In genomic region chr1:220891221-220892085, GRCh38 we compare ENCODE assay signal across 29 cellular contexts. TPM values are rescaled to one million over a fixed set of nuclear protein-coding genes. Genes with fewer than 3 reads are reported as not detected.
DNase-seq lines count a peak whose midpoint lies in the region; ATAC-seq and TF ChIP-seq lines count a peak whose summit lies in the region.
"Had no signal": no experiment of that assay in that cellular context is flagged by ENCODE, and none has a peak within 500 bp of the region (broad histone marks: within the 10 kb centered on the region; RNA-seq: fewer than 3 reads in every experiment).

No MANE protein-coding gene starts in this region.

- peaks cover 100% of the 10 kb centered on the region for H3K27me3 Mint-ChIP-seq in WTC11 (ENCODE audit: low read depth)

- H3K4me3 Mint-ChIP-seq in WTC11: peak overlapping the region; percentile 62
- H3K4me3 Mint-ChIP-seq: activated CD4-positive, alpha-beta memory T cell treated with anti-CD3 and anti-CD28 coated beads for 36 hours; CD4-positive, CD25-positive, alpha-beta regulatory T cell had no signal

- peaks cover 3% of the 10 kb centered on the region; the same call in 1 of the 2 replicates for H3K36me3 Mint-ChIP-seq in WTC11
- H3K36me3 Mint-ChIP-seq: activated CD4-positive, alpha-beta memory T cell treated with anti-CD3 and anti-CD28 coated beads for 36 hours; CD4-positive, CD25-positive, alpha-beta regulatory T cell had no signal

- CTCF ChIA-PET in WTC11 (lab: Charles Lee): interaction anchor here (1.0 to 1.9 kb wide), 3 partner anchors 9 to 312 kb away, joined by 3 to 7 read pairs (median 3); no protein-coding TSS in a partner anchor

- no peak overlapping the region for H3K27ac Mint-ChIP-seq in WTC11
- H3K27ac Mint-ChIP-seq: activated CD4-positive, alpha-beta memory T cell treated with anti-CD3 and anti-CD28 coated beads for 36 hours; CD4-positive, CD25-positive, alpha-beta regulatory T cell had no signal

- POLR2A ChIA-PET in WTC11 (lab: Charles Lee): no interaction called here

- in situ Hi-C loops in GM13976 (cut with MboI; ENCODE audit: low sequenced_read_pairs, unreplicated experiment): no loop called here

- peak overlapping the region; percentile 44 for H3K4me3 ChIP-seq in iPS-15b (ENCODE audit: low read depth, low read length)
- H3K4me3 ChIP-seq: colonic mucosa, GM12878, hepatocyte, smooth muscle cell, upper lobe of right lung had no signal

- DNase-seq in GM13976 (ENCODE audit: low spot score) (peak; percentile 20), WTC11 (ENCODE audit: low spot score) (no peak), retina (peak; percentile 72), kidney glomerular epithelial cell (lab: John Stamatoyannopoulos, UW) (no peak)
- DNase-seq: activated CD4-positive, alpha-beta memory T cell treated with anti-CD3 and anti-CD28 coated beads for 36 hours; activated CD4-positive, CD25-positive, alpha-beta regulatory T cell; activated CD8-positive, alpha-beta memory T cell treated with anti-CD3 and anti-CD28 coated beads, Interleukin-2, amount 50 U/mL, for 4 hours; activated naive CD4-positive, alpha-beta T cell treated with anti-CD3 and anti-CD28 coated beads, Interleukin-2, amount 50 U/mL, for 16 hours; anterior cingulate cortex; CD4-positive, CD25-positive, alpha-beta regulatory T cell; colonic mucosa; esophagus squamous epithelium; foreskin melanocyte; NCI-H1105 treated with DMSO at 0.1 percent for 48 hours; NCI-H2029; NCI-H524 treated with DMSO at 0.1 percent for 48 hours; NK-92 treated with Interleukin-12 subunit alpha and Interleukin-12 subunit beta, amount 100 ng/mL, for 24 hours; SIG-M5; stimulated activated CD4-positive, alpha-beta T cell treated with anti-CD3 and anti-CD28 coated beads, Interleukin-2, amount 100 ng/mL, for 24 hours; SW 1271; upper lobe of right lung had no signal

- peaks cover 100% of the 10 kb centered on the region for H3K27me3 ChIP-seq in iPS-15b (ENCODE audit: control insufficient read depth, insufficient read depth, low read length)

- ATAC-seq in WTC11 (no peak), GM18873 (IDR thresholded peaks at IDR 0.05; ENCODE audit: low FRiP score, unreplicated experiment) (no peak), HG03280 (IDR thresholded peaks at IDR 0.05; ENCODE audit: unreplicated experiment) (no peak)
- ATAC-seq: GM12878, left lobe of liver, Panc1, upper lobe of right lung had no signal

- TF ChIP-seq CTCF in GM13976 (IDR thresholded peaks at IDR 0.05; ENCODE audit: borderline replicate concordance, control extremely low read depth, extremely low read depth, insufficient read depth, missing control alignments): no peak
- TF ChIP-seq CTCF in WTC11 (IDR thresholded peaks at IDR 0.05): no peak

- H3K9me3 Mint-ChIP-seq in WTC11: no peaks in the 10 kb centered on the region
- H3K9me3 Mint-ChIP-seq: activated CD4-positive, alpha-beta memory T cell treated with anti-CD3 and anti-CD28 coated beads for 36 hours had no signal

- no peak overlapping the region for H3K9ac ChIP-seq in iPS-15b (ENCODE audit: low read depth, low read length)

- H3K4me1 ChIP-seq in iPS-15b (ENCODE audit: control insufficient read depth, insufficient read depth, low read length): no peaks in the 10 kb centered on the region
- H3K4me1 ChIP-seq: colonic mucosa had no signal

- no peaks in the 10 kb centered on the region for H3K9me3 ChIP-seq in iPS-15b (ENCODE audit: control insufficient read depth, insufficient read depth, low read length)
- H3K9me3 ChIP-seq: colonic mucosa, esophagus squamous epithelium, upper lobe of right lung had no signal

- no peaks in the 10 kb centered on the region for H3K36me3 ChIP-seq in iPS-15b (ENCODE audit: control insufficient read depth, insufficient read depth, low read length)
- H3K36me3 ChIP-seq: colonic mucosa, esophagus squamous epithelium, upper lobe of right lung had no signal

- peaks cover 75% of the 10 kb centered on the region for H3K4me1 Mint-ChIP-seq in WTC11
- H3K4me1 Mint-ChIP-seq: CD4-positive, CD25-positive, alpha-beta regulatory T cell had no signal

TF ChIP-seq in WTC11, 78 proteins besides CTCF, POLR2A, EP300 and RAD21:
- no peak for TF ChIP-seq E2F4 (CRISPR knock-in tag; IDR thresholded peaks at IDR 0.05; ENCODE audit: borderline replicate concordance, low read depth)
- TF ChIP-seq PREB (CRISPR knock-in tag; IDR thresholded peaks at IDR 0.05; ENCODE audit: borderline replicate concordance): no peak
- TF ChIP-seq NFE2L1 (CRISPR knock-in tag; IDR thresholded peaks at IDR 0.05): no peak
- TF ChIP-seq TEAD4 (CRISPR knock-in tag; IDR thresholded peaks at IDR 0.05): no peak
- no peak for TF ChIP-seq FOXJ3 (CRISPR knock-in tag; IDR thresholded peaks at IDR 0.05; ENCODE audit: borderline replicate concordance)
- TF ChIP-seq ZNF263 (CRISPR knock-in tag; IDR thresholded peaks at IDR 0.05; ENCODE audit: low read depth): no peak
- no peak for TF ChIP-seq MYBL2 (CRISPR knock-in tag; IDR thresholded peaks at IDR 0.05)
- no peak for TF ChIP-seq CDX4 (CRISPR knock-in tag; IDR thresholded peaks at IDR 0.05; ENCODE audit: borderline replicate concordance)
- TF ChIP-seq ZNF317 (CRISPR knock-in tag; IDR thresholded peaks at IDR 0.05; ENCODE audit: borderline replicate concordance, low read depth): no peak
- no peak for TF ChIP-seq TP53 (CRISPR knock-in tag; IDR thresholded peaks at IDR 0.05)
- no peak for TF ChIP-seq HMGXB4 (CRISPR knock-in tag; IDR thresholded peaks at IDR 0.05)

RNA-seq across cellular contexts. Expression of gene HLX, which starts 12.2 kb away (rescaled TPM):
- total RNA-seq in WTC11 (2021): 0.30 to 0.53 TPM in 2 of 3 replicates, not detected in the other

Comparison
In these comparisons a context has a peak if more than half of its experiments do, and no peak if none do; other contexts are left out.
1. DNase-seq: peak in GM13976 (single experiment) and retina (single experiment); none in WTC11 (single experiment) and kidney glomerular epithelial cell (single experiment).